In the genomic region with DNA sequence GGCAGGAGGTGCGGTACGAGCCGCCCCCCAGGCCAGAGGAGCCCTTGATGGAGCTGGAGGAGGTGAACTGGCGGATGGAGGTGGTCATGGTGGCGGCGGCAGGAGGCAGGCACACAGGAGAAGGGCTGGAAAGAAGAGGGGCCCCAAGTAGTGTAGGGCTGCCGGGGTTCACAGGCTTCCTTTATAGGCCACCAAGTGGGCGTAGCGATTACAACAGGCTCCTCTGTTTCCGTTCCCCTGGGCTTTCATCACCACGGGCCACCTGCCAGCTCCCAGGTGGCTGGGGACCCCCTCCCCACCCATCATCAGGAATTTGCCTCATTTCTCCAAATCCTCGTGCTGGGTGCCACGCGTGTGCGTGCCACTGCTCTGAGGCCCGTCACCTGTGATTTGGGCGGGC, we compare ENCODE assay signal across 4 cellular contexts. TPM values are rescaled to one million over a fixed set of nuclear protein-coding genes. Genes with fewer than 3 reads are reported as not detected.
"Had no signal": no experiment of that assay in that cellular context is flagged by ENCODE, and none has a peak within 500 bp of the region (broad histone marks: within the 10 kb centered on the region; RNA-seq: fewer than 3 reads in every experiment).

No MANE protein-coding gene starts in this region.

RNA-seq across cellular contexts. Expression of a gene that starts 50.1 kb away (rescaled TPM):
- total RNA-seq: HT-29, Right ventricle myocardium inferior, RPMI7951, SJCRH30 had no signal
